12 cellular contexts compared by ENCODE assay signal in genomic region chr14:64394423-64394822, GRCh38.
"Had no signal": no experiment of that assay in that cellular context is flagged by ENCODE, and none has a peak within 500 bp of the region (broad histone marks: within the 10 kb centered on the region; RNA-seq: fewer than 3 reads in every experiment).

No MANE protein-coding gene starts in this region.

- H3K4me3 Mint-ChIP-seq: activated CD4-positive, alpha-beta memory T cell treated with anti-CD3 and anti-CD28 coated beads, Interleukin-2, amount 10 ng/mL, durations not matched to agents 7 days and 5 days; activated naive CD4-positive, alpha-beta T cell treated with anti-CD3 and anti-CD28 coated beads, Interleukin-2, amount 50 U/mL, for 24 hours; naive B cell had no signal

- ATAC-seq: esophagus mucosa, lower lobe of right lung had no signal

- H3K36me3 ChIP-seq: neutrophil had no signal

- H3K9me3 Mint-ChIP-seq: activated CD4-positive, alpha-beta memory T cell treated with anti-CD3 and anti-CD28 coated beads, Interleukin-2, amount 10 ng/mL, durations not matched to agents 7 days and 5 days; activated naive CD4-positive, alpha-beta T cell treated with anti-CD3 and anti-CD28 coated beads, Interleukin-2, amount 50 U/mL, for 24 hours; naive B cell had no signal

- H3K27ac Mint-ChIP-seq: activated CD4-positive, alpha-beta memory T cell treated with anti-CD3 and anti-CD28 coated beads, Interleukin-2, amount 10 ng/mL, durations not matched to agents 7 days and 5 days; activated naive CD4-positive, alpha-beta T cell treated with anti-CD3 and anti-CD28 coated beads, Interleukin-2, amount 50 U/mL, for 24 hours had no signal

- H3K27me3 Mint-ChIP-seq: activated CD4-positive, alpha-beta memory T cell treated with anti-CD3 and anti-CD28 coated beads, Interleukin-2, amount 10 ng/mL, durations not matched to agents 7 days and 5 days; activated naive CD4-positive, alpha-beta T cell treated with anti-CD3 and anti-CD28 coated beads, Interleukin-2, amount 50 U/mL, for 24 hours; naive B cell had no signal

- H3K27ac ChIP-seq: brain microvascular endothelial cell, lower lobe of right lung, neutrophil, skin epidermis, stomach had no signal

- H3K4me3 ChIP-seq: lower lobe of right lung, skin epidermis, stomach had no signal

- DNase-seq: activated CD4-positive, alpha-beta memory T cell treated with anti-CD3 and anti-CD28 coated beads, Interleukin-2, amount 10 ng/mL, durations not matched to agents 7 days and 5 days; activated effector memory CD4-positive, alpha-beta T cell treated with Interleukin-2 at 50 U/mL for 16 hours; amniotic stem cell; brain microvascular endothelial cell; hypothalamus; lower lobe of right lung; naive B cell; stomach had no signal

- H3K9me3 ChIP-seq: lower lobe of right lung, neutrophil, stomach had no signal
